ENCODE assay signal across 10 cellular contexts in genomic region chr18:12497839-12498238, GRCh38.
"Had no signal": no experiment of that assay in that cellular context is flagged by ENCODE, and none has a peak within 500 bp of the region (broad histone marks: within the 10 kb centered on the region; RNA-seq: fewer than 3 reads in every experiment).

No MANE protein-coding gene starts in this region.

- H2AFZ ChIP-seq: GM23248 had no signal

- H3K4me1 Mint-ChIP-seq: IgD-negative memory B cell had no signal

- H3K27ac ChIP-seq: GM23248, HL-60 had no signal

- H3K27me3 Mint-ChIP-seq: IgD-negative memory B cell had no signal

- DNase-seq: GM23248, GOT3, H7, HFFc6, KG1 had no signal

- H3K27ac Mint-ChIP-seq: HFFc6, IgD-negative memory B cell had no signal

- H3K9me3 ChIP-seq: HAP-1 had no signal

- FAIRE-seq: HepG2 had no signal

- H3K4me3 ChIP-seq: GM23248, HAP-1 had no signal

- H3K9me3 Mint-ChIP-seq: HFFc6 had no signal

- ATAC-seq: HCT116, HepG2 had no signal

- H3K4me1 ChIP-seq: HAP-1 had no signal

- H3K9ac ChIP-seq: GM23248 had no signal

- H3K4me3 Mint-ChIP-seq: HFFc6, IgD-negative memory B cell had no signal
